In genomic region chr17:39975801-39976200, GRCh38 we compare ENCODE assay signal across 9 cellular contexts. TPM values are rescaled to one million over a fixed set of nuclear protein-coding genes. Genes with fewer than 3 reads are reported as not detected.
"Had no signal": no experiment of that assay in that cellular context is flagged by ENCODE, and none has a peak within 500 bp of the region (broad histone marks: within the 10 kb centered on the region; RNA-seq: fewer than 3 reads in every experiment).

No MANE protein-coding gene starts in this region.

- FAIRE-seq: HTR-8/SVneo, K562 had no signal

- H3K9me3 ChIP-seq: HAP-1 had no signal

- H3K27ac ChIP-seq: GM23248 had no signal

- H2AFZ ChIP-seq: GM23248 had no signal

- H3K4me3 ChIP-seq: GM23248, HAP-1, K562 had no signal

- H3K9ac ChIP-seq: GM23248 had no signal

- DNase-seq: GM23248, H7, IMR-90, KG1 had no signal

RNA-seq across cellular contexts. Expression of gene GSDMA, which starts 13.0 kb away (rescaled TPM):
- total RNA-seq: GM23248, H4, H7, HT-29, IMR-90 had no signal
- polyA plus RNA-seq: IMR-90 had no signal

RNA-seq across cellular contexts. Expression of gene CSF3, which starts 39.4 kb away (rescaled TPM):
- total RNA-seq: GM23248, H4, HT-29, IMR-90, K562 had no signal
- polyA plus RNA-seq: IMR-90 had no signal

RNA-seq across cellular contexts. Expression of gene LRRC3C, which starts 48.3 kb away (rescaled TPM):
- total RNA-seq: GM23248, H4, H7, HT-29, IMR-90, K562 had no signal
- polyA plus RNA-seq: GM23248, IMR-90, K562 had no signal
